In genomic region chr1:174939771-174940545, GRCh38 we compare ENCODE assay signal across 21 cellular contexts.
"Had no signal": no experiment of that assay in that cellular context is flagged by ENCODE, and none has a peak within 500 bp of the region (broad histone marks: within the 10 kb centered on the region; RNA-seq: fewer than 3 reads in every experiment).

No MANE protein-coding gene starts in this region.

- H3K4me1 ChIP-seq: colonic mucosa, foreskin keratinocyte, testis had no signal

- H3K27me3 Mint-ChIP-seq: activated CD4-positive, alpha-beta T cell treated with anti-CD3 and anti-CD28 coated beads, Interleukin-2, amount 10 ng/mL, durations not matched to agents 7 days and 5 days had no signal

- H3K27ac Mint-ChIP-seq: activated CD4-positive, alpha-beta T cell treated with anti-CD3 and anti-CD28 coated beads, Interleukin-2, amount 10 ng/mL, durations not matched to agents 7 days and 5 days; activated CD8-positive, alpha-beta T cell treated with anti-CD3 and anti-CD28 coated beads, Interleukin-2, amount 10 ng/mL, durations not matched to agents 7 days and 5 days; stimulated activated effector memory CD8-positive, alpha-beta T cell treated with anti-CD3 and anti-CD28 coated beads, Interleukin-12 subunit alpha, Interleukin-12 subunit beta, amount 100 ng/mL, for 72 hours had no signal

- DNase-seq: activated CD4-positive, alpha-beta T cell treated with anti-CD3 and anti-CD28 coated beads, Interleukin-2, amount 10 ng/mL, durations not matched to agents 7 days and 5 days; activated CD8-positive, alpha-beta T cell treated with anti-CD3 and anti-CD28 coated beads, Interleukin-2, amount 10 ng/mL, durations not matched to agents 7 days and 5 days; activated effector memory CD4-positive, alpha-beta T cell treated with anti-CD3 and anti-CD28 coated beads, Interleukin-2, amount 50 U/mL, for 16 hours; activated naive CD4-positive, alpha-beta T cell treated with anti-CD3 and anti-CD28 coated beads, Interleukin-2, amount 50 U/mL, for 16 hours; activated T-cell treated with anti-CD3 and anti-CD28 coated beads, Interleukin-2, amount 50 U/mL, for 48 hours; aorta; brain microvascular endothelial cell; central memory CD4-positive, alpha-beta T cell; colonic mucosa; foreskin keratinocyte; hippocampal formation; kidney; stimulated activated CD4-positive, alpha-beta T cell treated with anti-CD3 and anti-CD28 coated beads, Interleukin-4, amount 100 ng/mL, for 24 hours; SW 1271; testis; upper lobe of right lung had no signal

- H3K27me3 ChIP-seq: brain microvascular endothelial cell, colonic mucosa, foreskin keratinocyte, testis, upper lobe of right lung had no signal

- H3K4me3 Mint-ChIP-seq: activated CD4-positive, alpha-beta T cell treated with anti-CD3 and anti-CD28 coated beads, Interleukin-2, amount 10 ng/mL, durations not matched to agents 7 days and 5 days; activated CD8-positive, alpha-beta T cell treated with anti-CD3 and anti-CD28 coated beads, Interleukin-2, amount 10 ng/mL, durations not matched to agents 7 days and 5 days; neural crest cell; stimulated activated effector memory CD8-positive, alpha-beta T cell treated with anti-CD3 and anti-CD28 coated beads, Interleukin-12 subunit alpha, Interleukin-12 subunit beta, amount 100 ng/mL, for 72 hours had no signal

- H3K9me3 ChIP-seq: colonic mucosa, testis, upper lobe of right lung had no signal

- H3K36me3 ChIP-seq: brain microvascular endothelial cell, colonic mucosa, upper lobe of right lung had no signal

- H3K27ac ChIP-seq: brain microvascular endothelial cell, colonic mucosa, foreskin keratinocyte, testis, upper lobe of right lung had no signal

- ATAC-seq: activated CD4-positive, CD25-positive, alpha-beta regulatory T cell treated with anti-CD3 and anti-CD28 coated beads, Interleukin-2, amount 50 U/mL, for 24 hours; activated CD8-positive, alpha-beta T cell treated with anti-CD3 and anti-CD28 coated beads, Interleukin-2, amount 10 ng/mL, durations not matched to agents 7 days and 5 days; foreskin keratinocyte; left lobe of liver; sciatic nerve; stimulated activated effector memory CD8-positive, alpha-beta T cell treated with anti-CD3 and anti-CD28 coated beads, Interleukin-12 subunit alpha, Interleukin-12 subunit beta, amount 100 ng/mL, for 72 hours; upper lobe of right lung had no signal

- H3K9me3 Mint-ChIP-seq: activated CD4-positive, alpha-beta T cell treated with anti-CD3 and anti-CD28 coated beads, Interleukin-2, amount 10 ng/mL, durations not matched to agents 7 days and 5 days; neural crest cell; stimulated activated effector memory CD8-positive, alpha-beta T cell treated with anti-CD3 and anti-CD28 coated beads, Interleukin-12 subunit alpha, Interleukin-12 subunit beta, amount 100 ng/mL, for 72 hours had no signal

- H3K4me3 ChIP-seq: colonic mucosa, testis, upper lobe of right lung had no signal
